In the genomic region with DNA sequence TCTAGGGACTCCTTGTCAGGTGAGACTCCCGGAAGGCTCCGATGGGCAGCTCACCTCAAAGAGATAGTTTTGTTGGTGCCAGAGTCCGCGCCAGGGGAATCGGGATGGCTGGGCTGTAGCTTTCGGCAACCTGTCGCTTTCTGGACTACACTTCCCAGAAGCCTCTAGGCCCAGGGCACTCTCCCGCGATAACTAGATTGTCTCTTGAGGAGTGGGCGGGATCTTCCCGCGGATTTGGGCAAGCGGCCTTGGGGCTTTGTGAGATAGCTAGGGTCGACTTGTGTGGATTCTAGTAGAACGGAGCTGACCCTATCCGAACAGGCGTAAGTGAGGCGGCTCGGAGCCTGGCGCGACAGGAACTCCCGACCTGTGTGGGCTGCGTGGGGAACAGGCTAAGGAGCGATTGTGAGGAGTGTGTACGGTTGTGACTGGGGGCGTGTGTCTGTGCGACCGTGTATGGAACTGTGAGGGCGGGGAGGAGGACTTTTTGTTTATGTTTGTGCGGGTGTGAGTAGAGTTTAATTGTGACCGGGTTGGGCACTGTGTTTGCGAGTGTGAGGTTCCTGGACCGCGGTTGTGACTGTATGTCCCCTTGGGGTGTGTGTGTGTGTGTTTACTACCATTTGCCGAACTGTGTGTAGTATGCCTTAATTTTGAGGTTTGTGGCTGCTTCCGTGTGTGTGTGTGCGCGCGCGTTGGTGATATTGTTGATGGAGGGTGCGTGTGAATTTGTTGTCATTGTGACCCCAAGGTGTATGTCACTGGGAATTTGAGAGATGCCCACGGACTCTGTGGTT, we compare ENCODE assay signal across 8 cellular contexts. TPM values are rescaled to one million over a fixed set of nuclear protein-coding genes. Genes with fewer than 3 reads are reported as not detected.
DNase-seq lines count a peak whose midpoint lies in the region; ATAC-seq and TF ChIP-seq lines count a peak whose summit lies in the region.

A gene (plus strand): TSS at position 231 of the 797 bp plus-strand sequence. CDS start 25,955 bp downstream, outside the sequence.

- CTCF ChIA-PET in T-cell (lab: Charles Lee), result interaction anchor here in 1 of 2 donors (0.6 to 1.3 kb wide), 10 partner anchors 12 to 1783 kb away, joined by 3 to 5 read pairs (median 3); a partner anchor contains a TSS

- intact Hi-C loops in left ventricle myocardium inferior (cut with micrococcal nuclease), result no loop called here
- intact Hi-C loops in posterior vena cava (cut with DNase I), result no loop called here

- H3K27me3 ChIP-seq in left ventricle myocardium inferior (ENCODE audit: low read depth) (no peaks in the 10 kb centered on the region), upper lobe of left lung (no peaks in the 10 kb centered on the region)

- H3K4me3 ChIP-seq in GM12875 (ENCODE audit: low read depth, low read length) (peak within 1 kb of the TSS; percentile 80), left ventricle myocardium inferior (peak within 1 kb of the TSS; percentile 89), upper lobe of left lung (peak within 1 kb of the TSS; percentile 63 to 95 (median 74))

- 0% methylated on average over 7 to 38 of the region's 42 CpGs for WGBS in upper lobe of left lung, 2 donors

- POLR2A ChIA-PET in T-cell (lab: Charles Lee), result interaction anchor here (0.6 to 3.0 kb wide), 5 partner anchors 9 to 744 kb away, joined by 3 to 26 read pairs (median 4); a partner anchor contains a TSS

- H3K9me3 Mint-ChIP-seq in T-cell, result peaks cover 8 to 18% (median 14%) of the 10 kb centered on the region in 3 donors

- TF ChIP-seq POLR2A in upper lobe of left lung (IDR thresholded peaks at IDR 0.05), result peak in 3 of 4 donors; percentile 18 to 54 (median 32)

- DNase-seq in NCI-H1436 treated with DMSO at 0.1 percent for 48 hours (lab: John Stamatoyannopoulos, UW) (peak; percentile 80), T-cell (peak; percentile 68 to 91 (median 84)), amygdala (lab: John Stamatoyannopoulos, UW) (peak; percentile 37 to 94 (median 86)), left ventricle myocardium inferior (peak; percentile 90), posterior vena cava (ENCODE audit: low spot score) (peak; percentile 95), upper lobe of left lung (peak; percentile 86 to 92)

- H3K4me3 Mint-ChIP-seq in T-cell, result no peak within 1 kb of the TSS

- H3K27ac ChIP-seq in left ventricle myocardium inferior (replicated peaks) (peak within 1 kb of the TSS; percentile 95), upper lobe of left lung (peak within 1 kb of the TSS; percentile 84 to 95 (median 89))

- peaks cover 40% of the 10 kb centered on the region for H3K36me3 Mint-ChIP-seq in T-cell

- H3K9me3 ChIP-seq in left ventricle myocardium inferior (replicated peaks) (peaks cover 20% of the 10 kb centered on the region), upper lobe of left lung (peaks cover 0 to 36% (median 21%) of the 10 kb centered on the region in 4 donors)

- peaks cover 17 to 21% (median 20%) of the 10 kb centered on the region in 3 donors for H3K4me1 Mint-ChIP-seq in T-cell

- peaks cover 46% of the 10 kb centered on the region for H3K36me3 ChIP-seq in left ventricle myocardium inferior
- H3K36me3 ChIP-seq in upper lobe of left lung, result peaks cover 0 to 31% (median 6%) of the 10 kb centered on the region in 4 donors

- no peak for TF ChIP-seq EP300 in upper lobe of left lung (IDR thresholded peaks at IDR 0.05)

- H3K4me1 ChIP-seq in left ventricle myocardium inferior (peaks cover 46% of the 10 kb centered on the region), upper lobe of left lung (peaks cover 4 to 23% (median 12%) of the 10 kb centered on the region in 4 donors)

- no peak for TF ChIP-seq CTCF in GM12875 (IDR thresholded peaks at IDR 0.05; ENCODE audit: borderline replicate concordance, insufficient read depth, low read depth, low read length)
- TF ChIP-seq CTCF in left ventricle myocardium inferior (IDR thresholded peaks at IDR 0.05; ENCODE audit: borderline replicate concordance), result no peak
- TF ChIP-seq CTCF in upper lobe of left lung (IDR thresholded peaks at IDR 0.05), result no peak

- ATAC-seq in HG02759 (IDR thresholded peaks at IDR 0.05; ENCODE audit: unreplicated experiment), result peak; percentile 84
- peak; percentile 88 to 89 (median 88) for ATAC-seq in T-cell (replicated peaks in 1 of 4)
- ATAC-seq in upper lobe of left lung (ENCODE audit: low FRiP score in 2 of 2), result peak; percentile 97 to 98

- H3K27ac Mint-ChIP-seq in T-cell, result no peak within 1 kb of the TSS

- no peaks in the 10 kb centered on the region for H3K27me3 Mint-ChIP-seq in T-cell

RNA-seq across cellular contexts. Expression of the gene that starts here (rescaled TPM):
- 10 to 100 TPM in 4 of 5 donors, 1 to 10 TPM in 1; 8.3 to 16.4 (median 11.7) TPM for total RNA-seq in T-cell
- total RNA-seq in left ventricle myocardium inferior, result 2.9 TPM
- total RNA-seq in posterior vena cava, result 1 to 10 TPM; 5.3 to 6.6 TPM
- 1 to 10 TPM; 4.8 to 8.3 (median 5.6) TPM for total RNA-seq in upper lobe of left lung

Comparison
In these comparisons a context has a peak if more than half of its experiments do, and no peak if none do; other contexts are left out.
1. Peak in every context shown above with its lines: DNase-seq, ATAC-seq, H3K4me3 ChIP-seq and H3K27ac ChIP-seq.